22 cellular contexts compared by ENCODE assay signal in genomic region chr6:83927470-83927869, GRCh38.
"Had no signal": no experiment of that assay in that cellular context is flagged by ENCODE, and none has a peak within 500 bp of the region (broad histone marks: within the 10 kb centered on the region; RNA-seq: fewer than 3 reads in every experiment).

No MANE protein-coding gene starts in this region.

- H3K4me3 ChIP-seq: dorsolateral prefrontal cortex, gastrocnemius medialis, lung, smooth muscle cell, testis, tibial artery had no signal

- H2AFZ ChIP-seq: parathyroid adenoma had no signal

- H3K79me2 ChIP-seq: parathyroid adenoma had no signal

- H3K27me3 ChIP-seq: dorsolateral prefrontal cortex, gastrocnemius medialis, testis, tibial artery had no signal

- H3K4me2 ChIP-seq: smooth muscle cell had no signal

- H3K27ac Mint-ChIP-seq: naive thymus-derived CD8-positive, alpha-beta T cell; progenitor cell of endocrine pancreas; type B pancreatic cell had no signal

- H3K4me1 ChIP-seq: gastrocnemius medialis, parathyroid adenoma, testis, tibial artery had no signal

- ATAC-seq: gastrocnemius medialis; left lobe of liver; naive thymus-derived CD8-positive, alpha-beta T cell; sciatic nerve had no signal

- H3K4me3 Mint-ChIP-seq: memory B cell; naive thymus-derived CD8-positive, alpha-beta T cell; neural crest cell; type B pancreatic cell had no signal

- H3K9ac ChIP-seq: parathyroid adenoma had no signal

- DNase-seq: dorsolateral prefrontal cortex; effector CD4-positive, alpha-beta T cell; gastrocnemius medialis; head of caudate nucleus; naive thymus-derived CD8-positive, alpha-beta T cell; stimulated activated CD4-positive, alpha-beta T cell treated with anti-CD3 and anti-CD28 coated beads, Interleukin-12 subunit alpha, Interleukin-12 subunit beta, amount 100 ng/mL, for 4 hours; stimulated activated CD4-positive, alpha-beta T cell treated with anti-CD3 and anti-CD28 coated beads, Interleukin-1b, Interleukin-23, amount 100 ng/mL, for 48 hours; stimulated activated CD4-positive, alpha-beta T cell treated with anti-CD3 and anti-CD28 coated beads, Interleukin-4, amount 100 ng/mL, for 1 hour; stimulated activated CD8-positive, alpha-beta memory T cell treated with anti-CD3 and anti-CD28 coated beads, Interleukin-4, amount 100 ng/mL, for 48 hours; stimulated activated naive CD4-positive, alpha-beta T cell treated with Interleukin-2 at 50 U/mL for 16 hours; substantia nigra; testis; tibial artery had no signal

- H3K4me1 Mint-ChIP-seq: memory B cell; naive thymus-derived CD8-positive, alpha-beta T cell; neural crest cell had no signal

- H3K9me3 ChIP-seq: gastrocnemius medialis, testis, tibial artery had no signal

- H3K27me3 Mint-ChIP-seq: memory B cell; naive thymus-derived CD8-positive, alpha-beta T cell; progenitor cell of endocrine pancreas; type B pancreatic cell had no signal

- H3K27ac ChIP-seq: dorsolateral prefrontal cortex, gastrocnemius medialis, parathyroid adenoma, testis, tibial artery had no signal

- H3K9me3 Mint-ChIP-seq: memory B cell; naive thymus-derived CD8-positive, alpha-beta T cell; neural crest cell; type B pancreatic cell had no signal
